In genomic region chr17:46822388-46822921, GRCh38 we compare ENCODE assay signal across 9 cellular contexts. TPM values are rescaled to one million over a fixed set of nuclear protein-coding genes. Genes with fewer than 3 reads are reported as not detected.
DNase-seq lines count a peak whose midpoint lies in the region; ATAC-seq and TF ChIP-seq lines count a peak whose summit lies in the region.
"Had no signal": no experiment of that assay in that cellular context is flagged by ENCODE, and none has a peak within 500 bp of the region (broad histone marks: within the 10 kb centered on the region; RNA-seq: fewer than 3 reads in every experiment).

No MANE protein-coding gene starts in this region.

- 49% methylated on average over 17 of the region's 35 CpGs for WGBS in suprapubic skin

- peak; percentile 27 for DNase-seq in activated naive CD4-positive, alpha-beta T cell treated with Interleukin-2 at 50 U/mL for 16 hours
- DNase-seq in activated naive CD4-positive, alpha-beta T cell (lab: John Stamatoyannopoulos, UW): no peak
- DNase-seq in foreskin fibroblast (no peak), tibial artery (no peak), suprapubic skin (ENCODE audit: low spot score in 2 of 2) (no peak)
- peak; percentile 68 for DNase-seq in stimulated activated naive CD8-positive, alpha-beta T cell treated with anti-CD3 and anti-CD28 coated beads, Interleukin-15, Interleukin-2, amounts not matched to agents 100 U/mL and 50 U/mL, for 24 hours

- H3K27me3 ChIP-seq in tibial artery: peaks cover 4 to 73% of the 10 kb centered on the region in 2 donors
- H3K27me3 ChIP-seq in suprapubic skin: peaks cover 66% of the 10 kb centered on the region

- no peak for ATAC-seq in stimulated activated naive CD8-positive, alpha-beta T cell treated with anti-CD3 and anti-CD28 coated beads, Interleukin-15, Interleukin-2, amounts not matched to agents 100 U/mL and 50 U/mL, for 24 hours
- ATAC-seq in HG03457 (IDR thresholded peaks at IDR 0.05; ENCODE audit: unreplicated experiment): no peak

- H3K4me3 ChIP-seq in WI38 (ENCODE audit: low read depth, low read length) (no peak overlapping the region), foreskin fibroblast (ENCODE audit: low read depth in 1 of 2, low read length in 2 of 2) (no peak overlapping the region), tibial artery (no peak overlapping the region), suprapubic skin (no peak overlapping the region)
- H3K4me3 ChIP-seq: SJSA1 had no signal

- TF ChIP-seq POLR2A in suprapubic skin (IDR thresholded peaks at IDR 0.05): no peak

- H3K27ac ChIP-seq in tibial artery (no peak overlapping the region), suprapubic skin (no peak overlapping the region)
- H3K27ac ChIP-seq: SJSA1 had no signal

- no peak for TF ChIP-seq EP300 in suprapubic skin (IDR thresholded peaks at IDR 0.05)

- H3K9me3 ChIP-seq in tibial artery: no peaks in the 10 kb centered on the region
- no peaks in the 10 kb centered on the region for H3K9me3 ChIP-seq in suprapubic skin

- H3K36me3 ChIP-seq in tibial artery: no peaks in the 10 kb centered on the region
- no peaks in the 10 kb centered on the region for H3K36me3 ChIP-seq in suprapubic skin

- H3K4me1 ChIP-seq in tibial artery: peaks cover 0 to 24% (median 19%) of the 10 kb centered on the region in 4 donors
- H3K4me1 ChIP-seq in suprapubic skin: peaks cover 28% of the 10 kb centered on the region

- TF ChIP-seq CTCF in WI38 (IDR thresholded peaks at IDR 0.05; ENCODE audit: low read depth, low read length) (peak; percentile 56), foreskin fibroblast (IDR thresholded peaks at IDR 0.05; ENCODE audit: low read depth, low read length) (peak; percentile 59), tibial artery (IDR thresholded peaks at IDR 0.05) (no peak), suprapubic skin (IDR thresholded peaks at IDR 0.05) (peak in 1 of 2 donors; percentile 23)

- intact Hi-C loops in tibial artery (cut with DNase I; ENCODE audit: low total_unique reads): no loop called here

RNA-seq across cellular contexts. Expression of gene WNT3, which starts 4.0 kb away (rescaled TPM):
- 10 to 100 TPM; 39.3 to 84.9 (median 61.7) TPM for total RNA-seq in suprapubic skin

RNA-seq across cellular contexts. Expression of gene WNT9B, which starts 28.9 kb away (rescaled TPM):
- 1 to 10 TPM; 3.6 to 8.3 (median 4.5) TPM for total RNA-seq in suprapubic skin
- total RNA-seq: SJSA1 had no signal

Comparison
In these comparisons a context has a peak if more than half of its experiments do, and no peak if none do; other contexts are left out.
1. DNase-seq: peak in activated naive CD4-positive, alpha-beta T cell treated with Interleukin-2 at 50 U/mL for 16 hours (single experiment) and stimulated activated naive CD8-positive, alpha-beta T cell treated with anti-CD3 and anti-CD28 coated beads, Interleukin-15, Interleukin-2, amounts not matched to agents 100 U/mL and 50 U/mL, for 24 hours (single experiment); none in activated naive CD4-positive, alpha-beta T cell (0 of 4), foreskin fibroblast (0 of 2), tibial artery (0 of 2) and suprapubic skin (0 of 2).
2. CTCF ChIP-seq: peak in WI38 (single experiment) and foreskin fibroblast (single experiment); none in tibial artery (0 of 2).